ENCODE assay signal across 8 cellular contexts in the genomic region with DNA sequence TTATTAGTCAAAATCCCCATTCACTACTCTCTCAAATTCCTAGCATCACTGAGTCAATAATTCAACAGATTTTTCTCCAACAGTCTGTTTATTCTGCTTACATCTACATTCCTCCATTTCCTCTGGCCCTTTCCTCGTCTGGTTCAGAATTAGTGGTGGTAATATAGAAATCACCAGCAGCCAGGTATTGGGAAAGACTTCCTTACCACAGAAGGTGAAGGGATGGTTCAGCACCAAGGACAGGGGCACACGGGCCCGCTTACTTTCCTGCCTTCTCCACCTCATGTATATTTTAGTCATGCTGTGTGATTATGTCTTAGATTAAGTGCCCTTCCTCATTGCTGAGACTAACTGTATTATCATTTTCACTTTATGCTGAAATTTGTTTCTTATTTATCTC.
DNase-seq lines count a peak whose midpoint lies in the region; ATAC-seq, FAIRE-seq and TF ChIP-seq lines count a peak whose summit lies in the region.

No MANE protein-coding gene starts in this region.

- no peaks in the 10 kb centered on the region for H3K4me1 ChIP-seq in HepG2 (ENCODE audit: insufficient read depth, low read length)

- H2AFZ ChIP-seq in HepG2 (ENCODE audit: low read length), result no peak overlapping the region

- no peaks in the 10 kb centered on the region for H4K20me1 ChIP-seq in HepG2 (ENCODE audit: insufficient read depth, low read length)

- CTCF ChIA-PET in HepG2 (lab: Yijun Ruan, JAX; ENCODE audit: low intra/inter-chr PET ratio, low total read pairs), result no interaction called here

- no peak for TF ChIP-seq CTCF in HepG2 (CRISPR knock-in tag; IDR thresholded peaks at IDR 0.05)

- no peak for TF ChIP-seq POLR2A in HepG2 (IDR thresholded peaks at IDR 0.05; ENCODE audit: insufficient read depth in 1 of 2, low read depth in 2 of 2, low read length in 2 of 2)

- BruUV-seq in HepG2 (replicated peaks; lab: Mats Ljungman, UMichigan), result no TSS peak

- H3K79me2 ChIP-seq in HepG2 (ENCODE audit: insufficient read depth, low read length), result no peaks in the 10 kb centered on the region

- 2% methylated on average over 3 of the region's 3 CpGs for WGBS in HepG2 (ENCODE audit: low lambda C conversion rate)

- intact Hi-C loops in HepG2 (cut with micrococcal nuclease; ENCODE audit: unreplicated experiment), result no loop called here

- H3K36me3 ChIP-seq in HepG2 (replicated peaks in 1 of 2; ENCODE audit: control insufficient read depth in 1 of 2, insufficient read depth in 2 of 2, low read length in 2 of 2), result no peaks in the 10 kb centered on the region

- no peak for FAIRE-seq in HepG2 (lab: Jason Lieb, UNC)

- no peak overlapping the region for H3K4me2 ChIP-seq in HepG2 (ENCODE audit: low read depth, low read length)

- no peaks in the 10 kb centered on the region for H3K27me3 ChIP-seq in HepG2 (ENCODE audit: control insufficient read depth in 1 of 2, insufficient read depth in 2 of 2, low read length in 2 of 2)

- TF ChIP-seq EP300 in HepG2 (IDR thresholded peaks at IDR 0.05; ENCODE audit: low read depth in 2 of 2, low read length in 2 of 2) (no peak), HepG2 (CRISPR knock-in tag; IDR thresholded peaks at IDR 0.05; ENCODE audit: borderline replicate concordance) (no peak)

- peak; percentile 74 for DNase-seq in Caki2 (ENCODE audit: low read depth)
- peak; percentile 77 for DNase-seq in KBM-7
- peak; percentile 59 for DNase-seq in activated CD8-positive, alpha-beta memory T cell treated with anti-CD3 and anti-CD28 coated beads, Interleukin-2, amount 50 U/mL, for 48 hours
- DNase-seq in HepG2 (ENCODE audit: low spot score), result peak; percentile 19

- H3K9me3 ChIP-seq in HepG2 (ENCODE audit: low read length), result no peaks in the 10 kb centered on the region

- POLR2A ChIA-PET in HepG2 (lab: Yijun Ruan, JAX), result no interaction called here

- in situ Hi-C loops in Caki2 (cut with HindIII; ENCODE audit: low pct_unique_long_range_greater_than_20kb, low sequenced_read_pairs) (no loop called here), KBM-7 (cut with MboI; ENCODE audit: low pct_unique_long_range_greater_than_20kb, low sequenced_read_pairs) (no loop called here), HepG2 (cut with HindIII; ENCODE audit: extremely low pct_ligation_motif_present, low pct_unique_long_range_greater_than_20kb) (no loop called here)

- H3K9ac ChIP-seq in HepG2 (ENCODE audit: insufficient read depth, low read depth, low read length), result no peak overlapping the region

- no peak overlapping the region for H3K27ac ChIP-seq in HepG2 (ENCODE audit: extremely low read length, insufficient read depth, low read length)

- H3K4me3 ChIP-seq in HepG2 (replicated peaks in 1 of 3; ENCODE audit: insufficient read depth in 1 of 3, low read depth in 2 of 3, low read length in 3 of 3), result no peak overlapping the region

- peak; percentile 43; the same call in 2 of the 3 replicates for ATAC-seq in HepG2
- ATAC-seq in GM21381 (IDR thresholded peaks at IDR 0.05; ENCODE audit: unreplicated experiment), result no peak
- ATAC-seq in GM21423 (IDR thresholded peaks at IDR 0.05; ENCODE audit: unreplicated experiment), result no peak
- ATAC-seq in HG03571 (IDR thresholded peaks at IDR 0.05; ENCODE audit: unreplicated experiment), result no peak
- ATAC-seq in GM21528 (IDR thresholded peaks at IDR 0.05; ENCODE audit: low FRiP score, unreplicated experiment), result no peak

- no peak for TF ChIP-seq RAD21 in HepG2 (CRISPR knock-in tag; IDR thresholded peaks at IDR 0.05)

TF ChIP-seq in HepG2, 621 proteins besides CTCF, POLR2A, EP300 and RAD21 (continues in another document):
- no peak for TF ChIP-seq ETV5 (CRISPR knock-in tag; IDR thresholded peaks at IDR 0.05; ENCODE audit: borderline replicate concordance)
- no peak for TF ChIP-seq MBNL3 (CRISPR knock-in tag; conservative IDR thresholded peaks at IDR 0.05)
- TF ChIP-seq CHD2 (IDR thresholded peaks at IDR 0.05; ENCODE audit: low read depth, low read length), result no peak
- 0 out of 2 replicates have a peak, but pooled peaks have one; percentile 36 for TF ChIP-seq DNMT3B (CRISPR knock-in tag; conservative IDR thresholded peaks at IDR 0.05)
- no peak for TF ChIP-seq ZNF512B (CRISPR knock-in tag; IDR thresholded peaks at IDR 0.05; ENCODE audit: borderline replicate concordance)
- TF ChIP-seq ZNF430 (CRISPR knock-in tag; IDR thresholded peaks at IDR 0.05), result 0 out of 2 replicates have a peak, but pooled peaks have one; percentile 21
- TF ChIP-seq NFE2 (CRISPR knock-in tag; IDR thresholded peaks at IDR 0.05), result no peak
- no peak for TF ChIP-seq ARHGAP35 (CRISPR knock-in tag; IDR thresholded peaks at IDR 0.05; ENCODE audit: borderline replicate concordance)
- TF ChIP-seq, protein P1, sequence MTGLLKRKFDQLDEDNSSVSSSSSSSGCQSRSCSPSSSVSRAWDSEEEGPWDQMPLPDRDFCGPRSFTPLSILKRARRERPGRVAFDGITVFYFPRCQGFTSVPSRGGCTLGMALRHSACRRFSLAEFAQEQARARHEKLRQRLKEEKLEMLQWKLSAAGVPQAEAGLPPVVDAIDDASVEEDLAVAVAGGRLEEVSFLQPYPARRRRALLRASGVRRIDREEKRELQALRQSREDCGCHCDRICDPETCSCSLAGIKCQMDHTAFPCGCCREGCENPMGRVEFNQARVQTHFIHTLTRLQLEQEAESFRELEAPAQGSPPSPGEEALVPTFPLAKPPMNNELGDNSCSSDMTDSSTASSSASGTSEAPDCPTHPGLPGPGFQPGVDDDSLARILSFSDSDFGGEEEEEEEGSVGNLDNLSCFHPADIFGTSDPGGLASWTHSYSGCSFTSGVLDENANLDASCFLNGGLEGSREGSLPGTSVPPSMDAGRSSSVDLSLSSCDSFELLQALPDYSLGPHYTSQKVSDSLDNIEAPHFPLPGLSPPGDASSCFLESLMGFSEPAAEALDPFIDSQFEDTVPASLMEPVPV (CRISPR knock-in tag; IDR thresholded peaks at IDR 0.05), result no peak
- no peak for TF ChIP-seq CBX5 (CRISPR knock-in tag; IDR thresholded peaks at IDR 0.05; ENCODE audit: borderline replicate concordance)
- TF ChIP-seq ZNF557 (CRISPR knock-in tag; IDR thresholded peaks at IDR 0.05), result no peak
- TF ChIP-seq, protein P2, sequence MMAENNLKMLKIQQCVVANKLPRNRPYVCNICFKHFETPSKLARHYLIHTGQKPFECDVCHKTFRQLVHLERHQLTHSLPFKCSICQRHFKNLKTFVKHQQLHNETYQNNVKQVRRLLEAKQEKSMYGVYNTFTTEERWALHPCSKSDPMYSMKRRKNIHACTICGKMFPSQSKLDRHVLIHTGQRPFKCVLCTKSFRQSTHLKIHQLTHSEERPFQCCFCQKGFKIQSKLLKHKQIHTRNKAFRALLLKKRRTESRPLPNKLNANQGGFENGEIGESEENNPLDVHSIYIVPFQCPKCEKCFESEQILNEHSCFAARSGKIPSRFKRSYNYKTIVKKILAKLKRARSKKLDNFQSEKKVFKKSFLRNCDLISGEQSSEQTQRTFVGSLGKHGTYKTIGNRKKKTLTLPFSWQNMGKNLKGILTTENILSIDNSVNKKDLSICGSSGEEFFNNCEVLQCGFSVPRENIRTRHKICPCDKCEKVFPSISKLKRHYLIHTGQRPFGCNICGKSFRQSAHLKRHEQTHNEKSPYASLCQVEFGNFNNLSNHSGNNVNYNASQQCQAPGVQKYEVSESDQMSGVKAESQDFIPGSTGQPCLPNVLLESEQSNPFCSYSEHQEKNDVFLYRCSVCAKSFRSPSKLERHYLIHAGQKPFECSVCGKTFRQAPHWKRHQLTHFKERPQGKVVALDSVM (CRISPR knock-in tag; IDR thresholded peaks at IDR 0.05), result no peak
- TF ChIP-seq ZMAT3 (CRISPR knock-in tag; conservative IDR thresholded peaks at IDR 0.05), result 0 out of 2 replicates have a peak, but pooled peaks have one; percentile 30
- no peak for TF ChIP-seq BCL3 (CRISPR knock-in tag; IDR thresholded peaks at IDR 0.05)
- TF ChIP-seq ZNF350 (CRISPR knock-in tag; IDR thresholded peaks at IDR 0.05; ENCODE audit: borderline replicate concordance, low read depth), result no peak
- no peak for TF ChIP-seq BRD4 (CRISPR knock-in tag; IDR thresholded peaks at IDR 0.05)

Comparison
In these comparisons a context has a peak if more than half of its experiments do, and no peak if none do; other contexts are left out.
1. DNase-seq: peak in every context shown above with its lines; median percentile 77 in KBM-7; 74 in Caki2; 59 in activated CD8-positive, alpha-beta memory T cell treated with anti-CD3 and anti-CD28 coated beads, Interleukin-2, amount 50 U/mL, for 48 hours; 19 in HepG2.